ENCODE assay signal across 1 cellular context in genomic region chr18:36095936-36096519, GRCh38.
TF ChIP-seq lines count a peak whose summit lies in the region.

No MANE protein-coding gene starts in this region.

TF ChIP-seq in GM12878, 131 proteins besides CTCF, POLR2A, EP300 and RAD21:
- TF ChIP-seq SMC3 (IDR thresholded peaks at IDR 0.05; ENCODE audit: borderline replicate concordance, low read length) (peak; percentile 82; the same call in 1 of the 2 replicates), ZBTB40 (IDR thresholded peaks at IDR 0.05; ENCODE audit: borderline replicate concordance) (no peak), NKRF (conservative IDR thresholded peaks at IDR 0.05) (no peak)
